15 cellular contexts compared by ENCODE assay signal in genomic region chr12:27922591-27923139, GRCh38. TPM values are rescaled to one million over a fixed set of nuclear protein-coding genes. Genes with fewer than 3 reads are reported as not detected.
DNase-seq lines count a peak whose midpoint lies in the region; ATAC-seq, FAIRE-seq and TF ChIP-seq lines count a peak whose summit lies in the region.
"Had no signal": no experiment of that assay in that cellular context is flagged by ENCODE, and none has a peak within 500 bp of the region (broad histone marks: within the 10 kb centered on the region; RNA-seq: fewer than 3 reads in every experiment).

No MANE protein-coding gene starts in this region.

- H3K4me1 ChIP-seq in left ventricle myocardium inferior (peaks cover 13% of the 10 kb centered on the region), body of pancreas (peaks cover 19% of the 10 kb centered on the region), right cardiac atrium (ENCODE audit: control insufficient read depth, insufficient read depth, low read length) (peaks cover 3% of the 10 kb centered on the region), upper lobe of right lung (no peaks in the 10 kb centered on the region), small intestine (ENCODE audit: control insufficient read depth in 2 of 2, insufficient read depth in 1 of 2, low read depth in 1 of 2, low read length in 1 of 2) (no peaks in the 10 kb centered on the region)
- H3K4me1 ChIP-seq: Peyer's patch had no signal

- no peaks in the 10 kb centered on the region for H3K9me3 ChIP-seq in left ventricle myocardium inferior (replicated peaks)
- no peaks in the 10 kb centered on the region for H3K9me3 ChIP-seq in body of pancreas
- no peaks in the 10 kb centered on the region for H3K9me3 ChIP-seq in right cardiac atrium (ENCODE audit: control insufficient read depth, low read length)
- no peaks in the 10 kb centered on the region for H3K9me3 ChIP-seq in upper lobe of right lung
- H3K9me3 ChIP-seq in small intestine (ENCODE audit: control insufficient read depth, low read depth): no peaks in the 10 kb centered on the region
- H3K9me3 ChIP-seq: Peyer's patch, suprapubic skin had no signal

- FAIRE-seq in small intestine (lab: Jason Lieb, UNC): no peak

- no peak for TF ChIP-seq CTCF in left ventricle myocardium inferior (IDR thresholded peaks at IDR 0.05; ENCODE audit: borderline replicate concordance)
- no peak for TF ChIP-seq CTCF in body of pancreas (IDR thresholded peaks at IDR 0.05)
- no peak for TF ChIP-seq CTCF in upper lobe of right lung (IDR thresholded peaks at IDR 0.05)

- H3K27ac ChIP-seq in left ventricle myocardium inferior (replicated peaks) (no peak overlapping the region), body of pancreas (peak overlapping the region in 3 of 4 donors; percentile 4 to 51 (median 7)), right cardiac atrium (ENCODE audit: low read length) (no peak overlapping the region), upper lobe of right lung (no peak overlapping the region), small intestine (ENCODE audit: low read depth in 1 of 2, low read length in 1 of 2) (no peak overlapping the region)
- H3K27ac ChIP-seq: Peyer's patch, suprapubic skin, WERI-Rb-1 had no signal

- 50 to 55% methylated on average over 1 of the region's 1 CpG for WGBS in body of pancreas, 2 donors
- WGBS in right cardiac atrium: 76% methylated on average over 1 of the region's 1 CpG
- 50 to 70% (median 69%) methylated on average over 1 of the region's 1 CpG for WGBS in small intestine, 3 donors

- ATAC-seq in Right ventricle myocardium superior (ENCODE audit: poor library complexity) (peak; percentile 86), body of pancreas (peak; percentile 85), right cardiac atrium (peak; percentile 83 to 84), upper lobe of right lung (peak; percentile 31), GM18907 (IDR thresholded peaks at IDR 0.05; ENCODE audit: unreplicated experiment) (no peak), GM21576 (IDR thresholded peaks at IDR 0.05; ENCODE audit: unreplicated experiment) (no peak)
- ATAC-seq: activated T-cell treated with anti-CD3 and anti-CD28 coated beads, Interleukin-2, amount 50 U/mL, for 4 hours had no signal

- TF ChIP-seq POLR2A in body of pancreas (IDR thresholded peaks at IDR 0.05): no peak

- H3K36me3 ChIP-seq in left ventricle myocardium inferior (no peaks in the 10 kb centered on the region), body of pancreas (replicated peaks in 1 of 2; ENCODE audit: insufficient read depth in 1 of 2, low read depth in 2 of 2) (no peaks in the 10 kb centered on the region), upper lobe of right lung (no peaks in the 10 kb centered on the region), small intestine (ENCODE audit: control insufficient read depth in 2 of 2, insufficient read depth in 2 of 2, low read length in 2 of 2) (no peaks in the 10 kb centered on the region)
- H3K36me3 ChIP-seq: Peyer's patch, suprapubic skin, WERI-Rb-1 had no signal

- no peak for DNase-seq in Right ventricle myocardium superior
- no peak for DNase-seq in left ventricle myocardium inferior
- DNase-seq in body of pancreas: peak; percentile 51 to 74 (median 56)
- DNase-seq in right cardiac atrium: peak in 1 of 3 donors; percentile 22
- no peak for DNase-seq in upper lobe of right lung
- no peak for DNase-seq in small intestine
- DNase-seq: ACHN; activated T-cell treated with anti-CD3 and anti-CD28 coated beads, Interleukin-2, amount 50 U/mL, for 4 hours; NCI-H1417 treated with DMSO at 0.1 percent for 48 hours; Peyer's patch; WERI-Rb-1 had no signal

- intact Hi-C loops in Right ventricle myocardium superior (cut with DNase I): no loop called here
- intact Hi-C loops in left ventricle myocardium inferior (cut with micrococcal nuclease): no loop called here
- intact Hi-C loops in body of pancreas (cut with DNase I): no loop called here
- intact Hi-C loops in right cardiac atrium (cut with DNase I): no loop called here
- intact Hi-C loops in upper lobe of right lung (cut with DNase I): no loop called here

- H3K27me3 ChIP-seq in left ventricle myocardium inferior (ENCODE audit: low read depth) (no peaks in the 10 kb centered on the region), body of pancreas (no peaks in the 10 kb centered on the region), right cardiac atrium (ENCODE audit: control insufficient read depth, insufficient read depth) (no peaks in the 10 kb centered on the region), upper lobe of right lung (no peaks in the 10 kb centered on the region), small intestine (ENCODE audit: control insufficient read depth in 2 of 2, insufficient read depth in 2 of 2, low read length in 2 of 2) (no peaks in the 10 kb centered on the region)
- H3K27me3 ChIP-seq: Peyer's patch, suprapubic skin had no signal

- H3K4me3 ChIP-seq in left ventricle myocardium inferior: no peak overlapping the region
- no peak overlapping the region for H3K4me3 ChIP-seq in body of pancreas
- H3K4me3 ChIP-seq in right cardiac atrium (ENCODE audit: low read length): no peak overlapping the region
- H3K4me3 ChIP-seq in upper lobe of right lung: no peak overlapping the region
- no peak overlapping the region for H3K4me3 ChIP-seq in small intestine (ENCODE audit: low read depth in 1 of 2, low read length in 2 of 2)
- H3K4me3 ChIP-seq: Peyer's patch, suprapubic skin had no signal

RNA-seq across cellular contexts. Expression of gene PTHLH, which starts 49.9 kb away (rescaled TPM):
- total RNA-seq in Right ventricle myocardium superior (not detected), left ventricle myocardium inferior (3.7 TPM), body of pancreas (under 1 TPM in 1 of 2 donors, not detected in 1; 0.78 TPM), right cardiac atrium (10 to 100 TPM in 2 of 4 donors, 1 to 10 TPM in 2; 1.2 to 64.6 (median 7.7) TPM), upper lobe of right lung (1.9 TPM)
- polyA plus RNA-seq in right cardiac atrium (1.3 TPM), small intestine (under 1 TPM in 2 of 3 donors, not detected in 1; 0.54 to 0.55 TPM)
- total RNA-seq: natural killer cell treated with Interleukin-12 subunit alpha and Interleukin-12 subunit beta and Interleukin-15 and Interleukin-18, amount 100 ng/mL, for 72 hours; Peyer's patch had no signal

Comparison
In these comparisons a context has a peak if more than half of its experiments do, and no peak if none do; other contexts are left out.
1. ATAC-seq: peak in Right ventricle myocardium superior (single experiment), body of pancreas (single experiment), right cardiac atrium (2 of 2) and upper lobe of right lung (single experiment); none in GM18907 (single experiment) and GM21576 (single experiment).
2. DNase-seq: peak in body of pancreas (4 of 4); none in Right ventricle myocardium superior (single experiment), left ventricle myocardium inferior (single experiment), upper lobe of right lung (single experiment) and small intestine (single experiment).
3. H3K27ac ChIP-seq: peak in body of pancreas (3 of 4); none in left ventricle myocardium inferior (single experiment), right cardiac atrium (single experiment), upper lobe of right lung (single experiment) and small intestine (0 of 2).